In the genomic region with DNA sequence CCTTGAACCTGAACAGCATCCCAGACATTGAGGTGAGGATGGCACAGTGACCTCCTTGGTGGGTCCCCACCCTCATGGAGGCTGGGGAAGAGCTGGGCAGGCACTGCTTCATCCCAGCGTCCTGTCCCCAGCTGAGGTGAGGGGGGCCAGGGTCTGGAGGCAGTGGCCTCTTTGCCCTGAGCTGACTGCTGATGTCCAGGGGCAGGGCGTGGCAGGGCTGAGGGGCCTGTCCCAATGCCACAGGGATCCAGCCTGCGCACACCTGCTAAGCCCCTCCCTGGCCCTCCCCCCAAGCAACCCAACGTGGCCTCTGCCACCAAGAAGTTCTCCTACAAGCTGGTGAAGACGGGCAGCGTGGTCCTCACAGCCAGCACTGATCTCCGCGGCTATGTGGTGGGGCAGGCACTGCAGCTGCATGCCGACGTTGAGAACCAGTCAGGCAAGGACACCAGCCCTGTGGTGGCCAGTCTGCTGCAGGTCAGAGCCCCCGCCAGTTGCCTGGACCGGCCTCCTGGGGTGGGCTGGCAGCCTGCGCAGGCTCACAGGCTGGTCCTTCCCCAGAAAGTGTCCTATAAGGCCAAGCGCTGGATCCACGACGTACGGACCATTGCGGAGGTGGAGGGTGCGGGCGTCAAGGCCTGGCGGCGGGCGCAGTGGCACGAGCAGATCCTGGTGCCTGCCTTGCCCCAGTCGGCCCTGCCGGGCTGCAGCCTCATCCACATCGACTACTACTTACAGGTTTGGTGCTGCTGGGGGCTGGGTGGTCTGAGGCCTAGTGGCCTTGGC, we compare ENCODE assay signal across 1 cellular context.
TF ChIP-seq lines count a peak whose summit lies in the region.

No MANE protein-coding gene starts in this region.

TF ChIP-seq in K562, 482 proteins besides CTCF, POLR2A, EP300 and RAD21:
- TF ChIP-seq ETV5 (CRISPR knock-in tag; IDR thresholded peaks at IDR 0.05; ENCODE audit: low read depth) (no peak), SIRT6 (IDR thresholded peaks at IDR 0.05; ENCODE audit: low read depth, low read length) (no peak), MEF2A (IDR thresholded peaks at IDR 0.05; ENCODE audit: control insufficient read depth, low read depth, low read length) (no peak), GATA2 (CRISPR knock-in tag; IDR thresholded peaks at IDR 0.05) (no peak), NRF1 (conservative IDR thresholded peaks at IDR 0.05 in 1 of 2, IDR thresholded peaks at IDR 0.05 in 1 of 2) (no peak), ZNF124 (CRISPR knock-in tag; IDR thresholded peaks at IDR 0.05) (no peak), HMG20A (CRISPR knock-in tag; conservative IDR thresholded peaks at IDR 0.05) (no peak), POLR2AphosphoS2 (IDR thresholded peaks at IDR 0.05; ENCODE audit: low read length) (0 out of 2 replicates have a peak, but pooled peaks have one; percentile 44), ZKSCAN8 (CRISPR knock-in tag; IDR thresholded peaks at IDR 0.05) (no peak), SMAD3 (CRISPR knock-in tag; conservative IDR thresholded peaks at IDR 0.05) (no peak), POLR2G (IDR thresholded peaks at IDR 0.05; ENCODE audit: low read depth, low read length) (peak; percentile 65), KLF13 (tag; IDR thresholded peaks at IDR 0.05; ENCODE audit: borderline replicate concordance, low read depth) (no peak), PCBP2 (IDR thresholded peaks at IDR 0.05; ENCODE audit: low read depth, low read length, poor library complexity, severe bottlenecking) (no peak), SMC3 (conservative IDR thresholded peaks at IDR 0.05; ENCODE audit: insufficient read depth, low read depth, low read length) (no peak), CBX1 (IDR thresholded peaks at IDR 0.05; ENCODE audit: low read depth) (0 out of 2 replicates have a peak, but pooled peaks have one; percentile 41), RBFOX2 (IDR thresholded peaks at IDR 0.05; ENCODE audit: low read depth, low read length) (peak; percentile 27; the same call in 1 of the 2 replicates), ZNF24 (IDR thresholded peaks at IDR 0.05) (no peak), NFE2 (IDR thresholded peaks at IDR 0.05; ENCODE audit: low read depth) (no peak), ZNF217 (CRISPR knock-in tag; IDR thresholded peaks at IDR 0.05) (no peak), MYNN (IDR thresholded peaks at IDR 0.05) (no peak), MYNN (CRISPR knock-in tag; IDR thresholded peaks at IDR 0.05) (no peak), RBBP5 (IDR thresholded peaks at IDR 0.05; ENCODE audit: borderline replicate concordance, insufficient read depth, low read length, poor library complexity, severe bottlenecking) (no peak), POLR2B (IDR thresholded peaks at IDR 0.05; ENCODE audit: low read depth, partially characterized antibody) (no peak), ZNF175 (CRISPR knock-in tag; IDR thresholded peaks at IDR 0.05; ENCODE audit: low read depth) (no peak), KHSRP (IDR thresholded peaks at IDR 0.05) (no peak), SREBF1 (IDR thresholded peaks at IDR 0.05; ENCODE audit: borderline replicate concordance, low read depth, low read length) (no peak), IFI16 (CRISPR knock-in tag; IDR thresholded peaks at IDR 0.05) (no peak)
- TF ChIP-seq, protein P1, sequence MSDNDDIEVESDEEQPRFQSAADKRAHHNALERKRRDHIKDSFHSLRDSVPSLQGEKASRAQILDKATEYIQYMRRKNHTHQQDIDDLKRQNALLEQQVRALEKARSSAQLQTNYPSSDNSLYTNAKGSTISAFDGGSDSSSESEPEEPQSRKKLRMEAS (CRISPR knock-in tag; IDR thresholded peaks at IDR 0.05): no peak
- TF ChIP-seq, protein P2, sequence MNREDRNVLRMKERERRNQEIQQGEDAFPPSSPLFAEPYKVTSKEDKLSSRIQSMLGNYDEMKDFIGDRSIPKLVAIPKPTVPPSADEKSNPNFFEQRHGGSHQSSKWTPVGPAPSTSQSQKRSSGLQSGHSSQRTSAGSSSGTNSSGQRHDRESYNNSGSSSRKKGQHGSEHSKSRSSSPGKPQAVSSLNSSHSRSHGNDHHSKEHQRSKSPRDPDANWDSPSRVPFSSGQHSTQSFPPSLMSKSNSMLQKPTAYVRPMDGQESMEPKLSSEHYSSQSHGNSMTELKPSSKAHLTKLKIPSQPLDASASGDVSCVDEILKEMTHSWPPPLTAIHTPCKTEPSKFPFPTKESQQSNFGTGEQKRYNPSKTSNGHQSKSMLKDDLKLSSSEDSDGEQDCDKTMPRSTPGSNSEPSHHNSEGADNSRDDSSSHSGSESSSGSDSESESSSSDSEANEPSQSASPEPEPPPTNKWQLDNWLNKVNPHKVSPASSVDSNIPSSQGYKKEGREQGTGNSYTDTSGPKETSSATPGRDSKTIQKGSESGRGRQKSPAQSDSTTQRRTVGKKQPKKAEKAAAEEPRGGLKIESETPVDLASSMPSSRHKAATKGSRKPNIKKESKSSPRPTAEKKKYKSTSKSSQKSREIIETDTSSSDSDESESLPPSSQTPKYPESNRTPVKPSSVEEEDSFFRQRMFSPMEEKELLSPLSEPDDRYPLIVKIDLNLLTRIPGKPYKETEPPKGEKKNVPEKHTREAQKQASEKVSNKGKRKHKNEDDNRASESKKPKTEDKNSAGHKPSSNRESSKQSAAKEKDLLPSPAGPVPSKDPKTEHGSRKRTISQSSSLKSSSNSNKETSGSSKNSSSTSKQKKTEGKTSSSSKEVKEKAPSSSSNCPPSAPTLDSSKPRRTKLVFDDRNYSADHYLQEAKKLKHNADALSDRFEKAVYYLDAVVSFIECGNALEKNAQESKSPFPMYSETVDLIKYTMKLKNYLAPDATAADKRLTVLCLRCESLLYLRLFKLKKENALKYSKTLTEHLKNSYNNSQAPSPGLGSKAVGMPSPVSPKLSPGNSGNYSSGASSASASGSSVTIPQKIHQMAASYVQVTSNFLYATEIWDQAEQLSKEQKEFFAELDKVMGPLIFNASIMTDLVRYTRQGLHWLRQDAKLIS (CRISPR knock-in tag; IDR thresholded peaks at IDR 0.05): no peak
TF ChIP-seq in K562: peak in this region for 4.
